ENCODE assay signal across 17 cellular contexts in genomic region chr22:44917372-44918165, GRCh38.
A peak's percentile ranks its signal among the peaks of the same experiment; 100 is the strongest.
DNase-seq lines count a peak whose midpoint lies in the region; ATAC-seq and TF ChIP-seq lines count a peak whose summit lies in the region.
"Had no signal": no experiment of that assay in that cellular context is flagged by ENCODE, and none has a peak within 500 bp of the region (broad histone marks: within the 10 kb centered on the region; RNA-seq: fewer than 3 reads in every experiment).

No MANE protein-coding gene starts in this region.

- H3K27ac Mint-ChIP-seq in chondrocyte (ENCODE audit: unreplicated experiment) = no peak overlapping the region
- H3K27ac Mint-ChIP-seq in nephron progenitor cell = peak overlapping the region; percentile 25
- no peak overlapping the region for H3K27ac Mint-ChIP-seq in Caco-2 (ENCODE audit: unreplicated experiment)
- H3K27ac Mint-ChIP-seq: CD4-positive, alpha-beta T cell had no signal

- ATAC-seq in Right ventricle myocardium superior (ENCODE audit: poor library complexity) (no peak), left ventricle myocardium superior (no peak), GM21367 (IDR thresholded peaks at IDR 0.05; ENCODE audit: unreplicated experiment) (no peak)

- CTCF ChIA-PET in Caco-2 (lab: Charles Lee) = no interaction called here

- peak; percentile 32 for DNase-seq in Right ventricle myocardium superior
- DNase-seq in left ventricle myocardium superior = no peak
- DNase-seq in chondrocyte (ENCODE audit: low spot score) = peak; percentile 37
- DNase-seq in nephron progenitor cell = no peak
- peak; percentile 58 for DNase-seq in testis
- DNase-seq in activated CD4-positive, CD25-positive, alpha-beta regulatory T cell (lab: John Stamatoyannopoulos, UW) = no peak
- no peak for DNase-seq in Caco-2
- DNase-seq: BE2C, DMS153, GF-D8, KG1, NCI-H1105 treated with DMSO at 0.1 percent for 48 hours, NCI-H1694, NCI-H2081 treated with DMSO at 0.1 percent for 48 hours, SHP77 treated with DMSO at 0.1 percent for 48 hours had no signal

- H3K27ac ChIP-seq in testis = no peak overlapping the region

- TF ChIP-seq POLR2A in testis (IDR thresholded peaks at IDR 0.05) = no peak

- no peaks in the 10 kb centered on the region for H3K27me3 Mint-ChIP-seq in chondrocyte (ENCODE audit: low read depth)
- no peaks in the 10 kb centered on the region for H3K27me3 Mint-ChIP-seq in nephron progenitor cell (ENCODE audit: low read depth, poor library complexity)
- peaks cover 16% of the 10 kb centered on the region for H3K27me3 Mint-ChIP-seq in Caco-2 (ENCODE audit: insufficient read depth, unreplicated experiment)
- H3K27me3 Mint-ChIP-seq: CD4-positive, alpha-beta T cell had no signal

- BruUV-seq in Caco-2 (replicated peaks; lab: Mats Ljungman, UMichigan) = no TSS peak

- H3K4me1 ChIP-seq in testis (no peaks in the 10 kb centered on the region), Caco-2 (no peaks in the 10 kb centered on the region)
- H3K4me1 ChIP-seq: BE2C had no signal

- POLR2A ChIA-PET in Caco-2 (lab: Charles Lee) = no interaction called here

- TF ChIP-seq CTCF in chondrocyte (IDR thresholded peaks at IDR 0.05) = no peak
- TF ChIP-seq CTCF in nephron progenitor cell (IDR thresholded peaks at IDR 0.05) = no peak
- no peak for TF ChIP-seq CTCF in testis (IDR thresholded peaks at IDR 0.05)
- TF ChIP-seq CTCF in Caco-2 (IDR thresholded peaks at IDR 0.05; ENCODE audit: insufficient read depth in 1 of 2, low read depth in 1 of 2, low read length in 1 of 2, severe bottlenecking in 1 of 2, unreplicated experiment in 1 of 2) = no peak

- no peaks in the 10 kb centered on the region for H3K9me3 Mint-ChIP-seq in chondrocyte (ENCODE audit: low read depth)
- peaks cover 11% of the 10 kb centered on the region for H3K9me3 Mint-ChIP-seq in nephron progenitor cell
- H3K9me3 Mint-ChIP-seq in Caco-2 (ENCODE audit: unreplicated experiment) = peaks cover 3% of the 10 kb centered on the region
- H3K9me3 Mint-ChIP-seq: CD4-positive, alpha-beta T cell had no signal

- H3K36me3 ChIP-seq in testis (ENCODE audit: low read depth, missing control alignments) (no peaks in the 10 kb centered on the region), Caco-2 (ENCODE audit: control insufficient read depth, insufficient read depth, low read length) (no peaks in the 10 kb centered on the region)

- H3K27me3 ChIP-seq in testis (no peaks in the 10 kb centered on the region), Caco-2 (replicated peaks; ENCODE audit: control insufficient read depth, insufficient read depth, low read length) (no peaks in the 10 kb centered on the region)
- H3K27me3 ChIP-seq: BE2C had no signal

- H3K4me3 ChIP-seq in testis (no peak overlapping the region), Caco-2 (ENCODE audit: low read depth, low read length) (no peak overlapping the region)

- H3K36me3 Mint-ChIP-seq in chondrocyte (ENCODE audit: low read depth) = no peaks in the 10 kb centered on the region
- peaks cover 49% of the 10 kb centered on the region for H3K36me3 Mint-ChIP-seq in nephron progenitor cell (ENCODE audit: low read depth)
- no peaks in the 10 kb centered on the region for H3K36me3 Mint-ChIP-seq in Caco-2 (ENCODE audit: insufficient read depth, unreplicated experiment)

- H3K9me3 ChIP-seq in testis (no peaks in the 10 kb centered on the region), Caco-2 (no peaks in the 10 kb centered on the region)
- H3K9me3 ChIP-seq: BE2C had no signal

- WGBS in testis, 2 donors = 76 to 89% methylated on average over 8 to 19 of the region's 19 CpGs

- H3K4me1 Mint-ChIP-seq in chondrocyte (ENCODE audit: low read depth) (no peaks in the 10 kb centered on the region), nephron progenitor cell (no peaks in the 10 kb centered on the region), Caco-2 (ENCODE audit: low read depth, unreplicated experiment) (peaks cover 8% of the 10 kb centered on the region)

- intact Hi-C loops in Right ventricle myocardium superior (cut with DNase I) = no loop called here
- intact Hi-C loops in left ventricle myocardium superior (cut with micrococcal nuclease) = no loop called here
- intact Hi-C loops in testis (cut with DNase I; ENCODE audit: low total_unique reads) = no loop called here
- intact Hi-C loops in Caco-2 (cut with micrococcal nuclease; ENCODE audit: unreplicated experiment) = no loop called here

- H3K4me3 Mint-ChIP-seq in chondrocyte (ENCODE audit: unreplicated experiment) = no peak overlapping the region
- no peak overlapping the region for H3K4me3 Mint-ChIP-seq in nephron progenitor cell
- no peak overlapping the region for H3K4me3 Mint-ChIP-seq in Caco-2 (ENCODE audit: unreplicated experiment)
- H3K4me3 Mint-ChIP-seq: CD4-positive, alpha-beta T cell had no signal

Comparison
In these comparisons a context has a peak if more than half of its experiments do, and no peak if none do; other contexts are left out.
1. DNase-seq: peak in Right ventricle myocardium superior (single experiment), chondrocyte (single experiment) and testis (single experiment); none in left ventricle myocardium superior (single experiment), nephron progenitor cell (single experiment), activated CD4-positive, CD25-positive, alpha-beta regulatory T cell (0 of 4) and Caco-2 (0 of 2).